Comparison of ENCODE assay signal across 15 cellular contexts in the genomic region with DNA sequence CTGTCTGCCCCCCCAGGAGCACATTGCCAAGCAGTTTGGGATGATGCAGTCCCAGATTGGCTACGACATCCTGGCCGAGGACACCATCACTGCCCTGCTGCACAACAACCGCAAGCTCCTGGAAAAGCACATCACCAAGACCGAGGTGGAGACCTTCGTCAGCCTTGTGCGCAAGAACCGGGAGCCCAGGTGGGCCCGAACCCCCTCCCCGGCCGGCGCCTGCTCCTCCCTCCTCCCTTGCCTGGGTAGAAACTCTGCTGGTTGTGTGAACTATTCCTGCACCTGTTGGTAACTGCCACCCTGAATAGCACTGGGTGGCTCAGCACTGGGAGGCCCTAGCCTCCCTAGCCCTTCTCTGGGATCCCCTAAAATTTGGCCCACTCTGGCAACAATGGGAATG. TPM values are rescaled to one million over a fixed set of nuclear protein-coding genes. Genes with fewer than 3 reads are reported as not detected.
A peak's percentile ranks its signal among the peaks of the same experiment; 100 is the strongest.
DNase-seq lines count a peak whose midpoint lies in the region; ATAC-seq and TF ChIP-seq lines count a peak whose summit lies in the region.
"Had no signal": no experiment of that assay in that cellular context is flagged by ENCODE, and none has a peak within 500 bp of the region (broad histone marks: within the 10 kb centered on the region; RNA-seq: fewer than 3 reads in every experiment).

No MANE protein-coding gene starts in this region.

- no peak for TF ChIP-seq POLR2A in stomach (IDR thresholded peaks at IDR 0.05)

- peaks cover 31% of the 10 kb centered on the region for H3K36me3 ChIP-seq in right atrium auricular region
- peaks cover 43 to 100% (median 98%) of the 10 kb centered on the region in 4 donors for H3K36me3 ChIP-seq in stomach

- H3K9me3 ChIP-seq in right cardiac atrium (ENCODE audit: control insufficient read depth, low read length) (no peaks in the 10 kb centered on the region), right atrium auricular region (no peaks in the 10 kb centered on the region), stomach (no peaks in the 10 kb centered on the region)

- H3K9me3 Mint-ChIP-seq in T-helper 1 cell treated with Interleukin-12 subunit alpha and Interleukin-12 subunit beta and Interleukin-4 antibody, amounts not matched to agents 30 μg/mL and 1 μg/mL, for 36 hours = no peaks in the 10 kb centered on the region
- H3K9me3 Mint-ChIP-seq in memory B cell (no peaks in the 10 kb centered on the region), immature natural killer cell (no peaks in the 10 kb centered on the region)
- H3K9me3 Mint-ChIP-seq: CD14-positive monocyte had no signal

- DNase-seq in T-helper 1 cell = no peak
- DNase-seq in right cardiac atrium = peak in 2 of 3 donors; percentile 20 to 29
- DNase-seq in right atrium auricular region (ENCODE audit: low spot score) = no peak
- no peak for DNase-seq in memory B cell (ENCODE audit: low spot score in 2 of 2)
- no peak for DNase-seq in kidney tubule cell (ENCODE audit: low spot score)
- DNase-seq in immature natural killer cell = no peak
- DNase-seq in stomach = no peak
- DNase-seq: DMS53, GF-D8, GM23248 had no signal

- peak overlapping the region; percentile 87 for H3K27ac Mint-ChIP-seq in T-helper 1 cell treated with Interleukin-12 subunit alpha and Interleukin-12 subunit beta and Interleukin-4 antibody, amounts not matched to agents 30 μg/mL and 1 μg/mL, for 36 hours
- peak overlapping the region; percentile 94 for H3K27ac Mint-ChIP-seq in memory B cell
- peak overlapping the region in 1 of 6 donors; percentile 46 for H3K27ac Mint-ChIP-seq in immature natural killer cell

- intact Hi-C loops in right cardiac atrium (cut with DNase I) (no loop called here), stomach (cut with DNase I; ENCODE audit: low total_unique reads) (no loop called here)

- H3K27me3 Mint-ChIP-seq in T-helper 1 cell treated with Interleukin-12 subunit alpha and Interleukin-12 subunit beta and Interleukin-4 antibody, amounts not matched to agents 30 μg/mL and 1 μg/mL, for 36 hours (ENCODE audit: low read depth) = no peaks in the 10 kb centered on the region
- H3K27me3 Mint-ChIP-seq in memory B cell (no peaks in the 10 kb centered on the region), immature natural killer cell (ENCODE audit: low read depth in 3 of 3) (no peaks in the 10 kb centered on the region)

- WGBS in right cardiac atrium = 95% methylated on average over 11 of the region's 11 CpGs
- WGBS in stomach, 5 donors = 94 to 98% (median 97%) methylated on average over 5 to 11 of the region's 11 CpGs

- TF ChIP-seq CTCF in right atrium auricular region (IDR thresholded peaks at IDR 0.05) (no peak), stomach (IDR thresholded peaks at IDR 0.05) (no peak)

- peaks cover 17% of the 10 kb centered on the region for H3K4me1 Mint-ChIP-seq in T-helper 1 cell treated with Interleukin-12 subunit alpha and Interleukin-12 subunit beta and Interleukin-4 antibody, amounts not matched to agents 30 μg/mL and 1 μg/mL, for 36 hours (ENCODE audit: low read depth)
- peaks cover 17% of the 10 kb centered on the region for H3K4me1 Mint-ChIP-seq in memory B cell
- H3K4me1 Mint-ChIP-seq in immature natural killer cell = no peaks in the 10 kb centered on the region
- H3K4me1 Mint-ChIP-seq: CD14-positive monocyte had no signal

- H3K4me1 ChIP-seq in right cardiac atrium (ENCODE audit: control insufficient read depth, insufficient read depth, low read length) (no peaks in the 10 kb centered on the region), right atrium auricular region (no peaks in the 10 kb centered on the region), stomach (peaks cover 0 to 13% (median 0%) of the 10 kb centered on the region in 4 donors)

- H3K27ac ChIP-seq in right cardiac atrium (ENCODE audit: low read length) (no peak overlapping the region), right atrium auricular region (no peak overlapping the region), stomach (no peak overlapping the region)
- H3K27ac ChIP-seq: 22Rv1, GM23248 had no signal

- no peak overlapping the region for H3K4me3 ChIP-seq in right cardiac atrium (ENCODE audit: low read length)
- no peak overlapping the region for H3K4me3 ChIP-seq in right atrium auricular region
- no peak overlapping the region for H3K4me3 ChIP-seq in stomach
- H3K4me3 ChIP-seq: GM23248 had no signal

- no peak overlapping the region for H3K4me3 Mint-ChIP-seq in T-helper 1 cell treated with Interleukin-12 subunit alpha and Interleukin-12 subunit beta and Interleukin-4 antibody, amounts not matched to agents 30 μg/mL and 1 μg/mL, for 36 hours
- H3K4me3 Mint-ChIP-seq in memory B cell = no peak overlapping the region
- no peak overlapping the region for H3K4me3 Mint-ChIP-seq in immature natural killer cell
- H3K4me3 Mint-ChIP-seq: CD14-positive monocyte had no signal

- ATAC-seq in right cardiac atrium (no peak), memory B cell (ENCODE audit: low read depth) (no peak)
- ATAC-seq: HCT116, HepG2 had no signal

- peaks cover 32% of the 10 kb centered on the region for H3K36me3 Mint-ChIP-seq in T-helper 1 cell treated with Interleukin-12 subunit alpha and Interleukin-12 subunit beta and Interleukin-4 antibody, amounts not matched to agents 30 μg/mL and 1 μg/mL, for 36 hours (ENCODE audit: low read depth)
- H3K36me3 Mint-ChIP-seq in memory B cell = peaks cover 24% of the 10 kb centered on the region
- peaks cover 10 to 28% (median 15%) of the 10 kb centered on the region in 3 donors for H3K36me3 Mint-ChIP-seq in immature natural killer cell

- no peaks in the 10 kb centered on the region for H3K27me3 ChIP-seq in right cardiac atrium (ENCODE audit: control insufficient read depth, insufficient read depth)
- H3K27me3 ChIP-seq in right atrium auricular region = no peaks in the 10 kb centered on the region
- no peaks in the 10 kb centered on the region for H3K27me3 ChIP-seq in stomach

- TF ChIP-seq EP300 in stomach (IDR thresholded peaks at IDR 0.05) = no peak

RNA-seq across cellular contexts. Expression of a gene that starts 43.7 kb away (rescaled TPM):
- total RNA-seq in right cardiac atrium (100 to 1,000 TPM; 188 to 264 (median 233) TPM), right atrium auricular region (100 to 1,000 TPM in 1 of 2 donors, 10 to 100 TPM in 1; 69.1 to 143 TPM), stomach (10 to 100 TPM in 3 of 5 donors, 1 to 10 TPM in 2; 4.7 to 25.4 (median 15.4) TPM)
- polyA plus RNA-seq in right cardiac atrium (376 TPM), immature natural killer cell (10 to 100 TPM; 27.9 to 48.8 (median 37.4) TPM), stomach (100 to 1,000 TPM in 1 of 3 donors, 10 to 100 TPM in 2; 83.1 to 109 (median 93.7) TPM)

RNA-seq across cellular contexts. Expression of a gene that starts 46.7 kb away (rescaled TPM):
- total RNA-seq in right cardiac atrium = 1 to 10 TPM; 4.7 to 9.1 (median 6.5) TPM
- 5.7 TPM for polyA plus RNA-seq in right cardiac atrium
- 10 to 100 TPM in 1 of 2 donors, 1 to 10 TPM in 1; 6.2 to 17.7 TPM for total RNA-seq in right atrium auricular region
- 1 to 10 TPM in 2 of 3 donors, under 1 TPM in 1; 0.02 to 7.2 (median 1.1) TPM for polyA plus RNA-seq in immature natural killer cell
- total RNA-seq in stomach = 100 to 1,000 TPM in 3 of 5 donors, 10 to 100 TPM in 2; 46.3 to 149 (median 105) TPM
- polyA plus RNA-seq in stomach = 10 to 100 TPM; 14.1 to 17.1 (median 14.3) TPM
- polyA plus RNA-seq: CD14-positive monocyte had no signal

Comparison
In these comparisons a context has a peak if more than half of its experiments do, and no peak if none do; other contexts are left out.
1. DNase-seq: peak in right cardiac atrium (2 of 3); none in T-helper 1 cell (0 of 5), right atrium auricular region (single experiment), memory B cell (0 of 2), kidney tubule cell (single experiment), immature natural killer cell (0 of 3) and stomach (single experiment).